In genomic region chr2:181185948-181186347, GRCh38 we compare ENCODE assay signal across 22 cellular contexts.
DNase-seq lines count a peak whose midpoint lies in the region; ATAC-seq, FAIRE-seq and TF ChIP-seq lines count a peak whose summit lies in the region.
"Had no signal": no experiment of that assay in that cellular context is flagged by ENCODE, and none has a peak within 500 bp of the region (broad histone marks: within the 10 kb centered on the region; RNA-seq: fewer than 3 reads in every experiment).

No MANE protein-coding gene starts in this region.

- peak; percentile 69 for ATAC-seq in activated CD8-positive, alpha-beta T cell treated with anti-CD3 and anti-CD28 coated beads for 36 hours
- no peak for ATAC-seq in activated CD8-positive, alpha-beta T cell treated with anti-CD3 and anti-CD28 coated beads, Interleukin-2, amount 10 ng/mL, durations not matched to agents 7 days and 5 days
- peak; percentile 41 for ATAC-seq in GM18907 (IDR thresholded peaks at IDR 0.05; ENCODE audit: unreplicated experiment)
- ATAC-seq: body of pancreas; effector memory CD8-positive, alpha-beta T cell; right cardiac atrium had no signal

- H3K27me3 Mint-ChIP-seq in activated CD8-positive, alpha-beta T cell treated with anti-CD3 and anti-CD28 coated beads for 36 hours, result no peaks in the 10 kb centered on the region
- H3K27me3 Mint-ChIP-seq in activated CD8-positive, alpha-beta T cell treated with anti-CD3 and anti-CD28 coated beads, Interleukin-2, amount 10 ng/mL, durations not matched to agents 7 days and 5 days (ENCODE audit: low read depth), result no peaks in the 10 kb centered on the region
- H3K27me3 Mint-ChIP-seq: activated CD4-positive, alpha-beta T cell treated with anti-CD3 and anti-CD28 coated beads, Interleukin-2, amount 10 ng/mL, durations not matched to agents 7 days and 5 days; activated naive CD4-positive, alpha-beta T cell treated with anti-CD3 and anti-CD28 coated beads, Interleukin-2, amount 50 U/mL, for 24 hours; effector memory CD8-positive, alpha-beta T cell had no signal

- no peak for FAIRE-seq in RCC 7860 (lab: Jason Lieb, UNC)
- FAIRE-seq: H54, HTR-8/SVneo, TTC549 had no signal

- CTCF ChIA-PET in activated CD8-positive, alpha-beta T cell treated with anti-CD3 and anti-CD28 coated beads for 36 hours (lab: Charles Lee), result interaction anchor here (0.8 to 1.3 kb wide), 2 partner anchors 16 to 21 kb away, joined by 3 read pairs; no protein-coding TSS in a partner anchor
- CTCF ChIA-PET in activated CD8-positive, alpha-beta T cell treated with anti-CD3 and anti-CD28 coated beads, Interleukin-2, amount 10 ng/mL, durations not matched to agents 7 days and 5 days (lab: Charles Lee), result no interaction called here

- no peak overlapping the region for H3K4me3 Mint-ChIP-seq in activated CD8-positive, alpha-beta T cell treated with anti-CD3 and anti-CD28 coated beads for 36 hours
- H3K4me3 Mint-ChIP-seq in activated CD8-positive, alpha-beta T cell treated with anti-CD3 and anti-CD28 coated beads, Interleukin-2, amount 10 ng/mL, durations not matched to agents 7 days and 5 days, result no peak overlapping the region
- H3K4me3 Mint-ChIP-seq: activated CD4-positive, alpha-beta T cell treated with anti-CD3 and anti-CD28 coated beads, Interleukin-2, amount 10 ng/mL, durations not matched to agents 7 days and 5 days; activated naive CD4-positive, alpha-beta T cell treated with anti-CD3 and anti-CD28 coated beads, Interleukin-2, amount 50 U/mL, for 24 hours; effector memory CD8-positive, alpha-beta T cell had no signal

- H3K36me3 ChIP-seq in OCI-LY3 (replicated peaks; ENCODE audit: low read depth, low read length), result no peaks in the 10 kb centered on the region
- H3K36me3 ChIP-seq: esophagus squamous epithelium had no signal

- no peak overlapping the region for H3K27ac ChIP-seq in OCI-LY3 (ENCODE audit: low read length)
- H3K27ac ChIP-seq: body of pancreas, C4-2B, esophagus squamous epithelium had no signal

- H3K4me3 ChIP-seq in OCI-LY3 (ENCODE audit: low read length), result no peak overlapping the region
- H3K4me3 ChIP-seq: body of pancreas, esophagus squamous epithelium had no signal

- H3K9me3 ChIP-seq in OCI-LY3 (ENCODE audit: insufficient read depth, low read length), result no peaks in the 10 kb centered on the region
- H3K9me3 ChIP-seq: body of pancreas, esophagus squamous epithelium had no signal

- no peaks in the 10 kb centered on the region for H3K79me2 ChIP-seq in OCI-LY3 (ENCODE audit: low read length)

- H3K36me3 Mint-ChIP-seq in activated CD8-positive, alpha-beta T cell treated with anti-CD3 and anti-CD28 coated beads for 36 hours (ENCODE audit: low read depth), result peaks cover 11% of the 10 kb centered on the region
- peaks cover 8% of the 10 kb centered on the region for H3K36me3 Mint-ChIP-seq in activated CD8-positive, alpha-beta T cell treated with anti-CD3 and anti-CD28 coated beads, Interleukin-2, amount 10 ng/mL, durations not matched to agents 7 days and 5 days (ENCODE audit: low read depth)

- H3K27ac Mint-ChIP-seq in activated CD8-positive, alpha-beta T cell treated with anti-CD3 and anti-CD28 coated beads for 36 hours, result peak overlapping the region; percentile 27
- no peak overlapping the region for H3K27ac Mint-ChIP-seq in activated CD8-positive, alpha-beta T cell treated with anti-CD3 and anti-CD28 coated beads, Interleukin-2, amount 10 ng/mL, durations not matched to agents 7 days and 5 days
- H3K27ac Mint-ChIP-seq: activated CD4-positive, alpha-beta T cell treated with anti-CD3 and anti-CD28 coated beads, Interleukin-2, amount 10 ng/mL, durations not matched to agents 7 days and 5 days; activated naive CD4-positive, alpha-beta T cell treated with anti-CD3 and anti-CD28 coated beads, Interleukin-2, amount 50 U/mL, for 24 hours had no signal

- POLR2A ChIA-PET in activated CD8-positive, alpha-beta T cell treated with anti-CD3 and anti-CD28 coated beads for 36 hours (lab: Charles Lee), result interaction anchor here (1.2 kb wide), 1 partner anchor 41 kb away, joined by 3 read pairs; no protein-coding TSS in a partner anchor
- POLR2A ChIA-PET in activated CD8-positive, alpha-beta T cell treated with anti-CD3 and anti-CD28 coated beads, Interleukin-2, amount 10 ng/mL, durations not matched to agents 7 days and 5 days (lab: Charles Lee), result no interaction called here

- peak overlapping the region; percentile 38 for H3K4me2 ChIP-seq in OCI-LY3 (ENCODE audit: low read length)

- DNase-seq in activated CD8-positive, alpha-beta T cell treated with anti-CD3 and anti-CD28 coated beads for 36 hours, result no peak
- no peak for DNase-seq in activated CD8-positive, alpha-beta T cell treated with anti-CD3 and anti-CD28 coated beads, Interleukin-2, amount 10 ng/mL, durations not matched to agents 7 days and 5 days
- DNase-seq in myocyte (ENCODE audit: low read depth), result peak; percentile 19
- no peak for DNase-seq in ecto neural progenitor cell (ENCODE audit: low spot score)
- no peak for DNase-seq in NOMO-1 treated with dmso at 0.1 percent for 144 hours (lab: John Stamatoyannopoulos, UW; ENCODE audit: unreplicated experiment)
- no peak for DNase-seq in RCC 7860 (ENCODE audit: low spot score)
- DNase-seq: activated CD4-positive, alpha-beta T cell treated with anti-CD3 and anti-CD28 coated beads, Interleukin-2, amount 10 ng/mL, durations not matched to agents 7 days and 5 days; body of pancreas; effector memory CD8-positive, alpha-beta T cell; esophagus squamous epithelium; GF-D8; NCI-H2029 treated with DMSO at 0.1 percent for 48 hours; NCI-H510A treated with DMSO at 0.1 percent for 48 hours; right cardiac atrium; SHP77 had no signal

- TF ChIP-seq CTCF in activated CD8-positive, alpha-beta T cell treated with anti-CD3 and anti-CD28 coated beads for 36 hours (IDR thresholded peaks at IDR 0.05), result no peak
- TF ChIP-seq CTCF in OCI-LY3 (IDR thresholded peaks at IDR 0.05; ENCODE audit: low read depth, low read length), result no peak

- H2AFZ ChIP-seq in OCI-LY3 (ENCODE audit: low read depth, low read length), result no peak overlapping the region

- H3K4me1 ChIP-seq in OCI-LY3 (ENCODE audit: low read length), result peaks cover 30% of the 10 kb centered on the region
- H3K4me1 ChIP-seq: body of pancreas, esophagus squamous epithelium had no signal

- H3K9me3 Mint-ChIP-seq in activated CD8-positive, alpha-beta T cell treated with anti-CD3 and anti-CD28 coated beads for 36 hours, result no peaks in the 10 kb centered on the region
- peaks cover 10% of the 10 kb centered on the region for H3K9me3 Mint-ChIP-seq in activated CD8-positive, alpha-beta T cell treated with anti-CD3 and anti-CD28 coated beads, Interleukin-2, amount 10 ng/mL, durations not matched to agents 7 days and 5 days (ENCODE audit: insufficient read depth)
- H3K9me3 Mint-ChIP-seq: activated naive CD4-positive, alpha-beta T cell treated with anti-CD3 and anti-CD28 coated beads, Interleukin-2, amount 50 U/mL, for 24 hours; effector memory CD8-positive, alpha-beta T cell had no signal

- no peaks in the 10 kb centered on the region for H4K20me1 ChIP-seq in OCI-LY3 (ENCODE audit: insufficient read depth, low read length)

- no peak overlapping the region for H3K9ac ChIP-seq in OCI-LY3 (ENCODE audit: low read length)

- H3K27me3 ChIP-seq in OCI-LY3 (ENCODE audit: low read depth, low read length), result no peaks in the 10 kb centered on the region
- H3K27me3 ChIP-seq: body of pancreas, esophagus squamous epithelium had no signal

- H3K4me1 Mint-ChIP-seq in activated CD8-positive, alpha-beta T cell treated with anti-CD3 and anti-CD28 coated beads for 36 hours (ENCODE audit: low read depth), result peaks cover 37% of the 10 kb centered on the region
- peaks cover 22% of the 10 kb centered on the region for H3K4me1 Mint-ChIP-seq in activated CD8-positive, alpha-beta T cell treated with anti-CD3 and anti-CD28 coated beads, Interleukin-2, amount 10 ng/mL, durations not matched to agents 7 days and 5 days (ENCODE audit: low read depth)

- intact Hi-C loops in activated CD8-positive, alpha-beta T cell treated with anti-CD3 and anti-CD28 coated beads for 36 hours (cut with micrococcal nuclease), result no loop called here
